9 cellular contexts compared by ENCODE assay signal in genomic region chr12:63068857-63069442, GRCh38.
DNase-seq lines count a peak whose midpoint lies in the region; ATAC-seq and TF ChIP-seq lines count a peak whose summit lies in the region.
"Had no signal": no experiment of that assay in that cellular context is flagged by ENCODE, and none has a peak within 500 bp of the region (broad histone marks: within the 10 kb centered on the region; RNA-seq: fewer than 3 reads in every experiment).

No MANE protein-coding gene starts in this region.

- no peaks in the 10 kb centered on the region for H3K36me3 Mint-ChIP-seq in Calu3 (ENCODE audit: insufficient read depth, unreplicated experiment)
- no peaks in the 10 kb centered on the region for H3K36me3 Mint-ChIP-seq in activated CD4-positive, alpha-beta memory T cell treated with anti-CD3 and anti-CD28 coated beads, Interleukin-2, amount 10 ng/mL, durations not matched to agents 7 days and 5 days (ENCODE audit: low read depth)
- H3K36me3 Mint-ChIP-seq: IgD-negative memory B cell had no signal

- TF ChIP-seq CTCF in Calu3 (IDR thresholded peaks at IDR 0.05; ENCODE audit: unreplicated experiment) (peak; percentile 48), cardiac fibroblast (IDR thresholded peaks at IDR 0.05; ENCODE audit: low read depth, low read length) (peak; percentile 52)

- no peak overlapping the region for H3K27ac Mint-ChIP-seq in Calu3 (ENCODE audit: unreplicated experiment)
- no peak overlapping the region for H3K27ac Mint-ChIP-seq in activated CD4-positive, alpha-beta memory T cell treated with anti-CD3 and anti-CD28 coated beads, Interleukin-2, amount 10 ng/mL, durations not matched to agents 7 days and 5 days
- H3K27ac Mint-ChIP-seq: IgD-negative memory B cell had no signal

- POLR2A ChIA-PET in activated CD4-positive, alpha-beta memory T cell treated with anti-CD3 and anti-CD28 coated beads, Interleukin-2, amount 10 ng/mL, durations not matched to agents 7 days and 5 days (lab: Charles Lee): no interaction called here

- no peak for ATAC-seq in GM21423 (IDR thresholded peaks at IDR 0.05; ENCODE audit: unreplicated experiment)
- ATAC-seq in GM21360 (IDR thresholded peaks at IDR 0.05; ENCODE audit: unreplicated experiment): no peak

- CTCF ChIA-PET in Calu3 (lab: Charles Lee): interaction anchor here (0.6 to 1.7 kb wide), 17 partner anchors 11 to 631 kb away, joined by 3 to 20 read pairs (median 4); partner anchors contain the start of gene PPM1H
- CTCF ChIA-PET in activated CD4-positive, alpha-beta memory T cell treated with anti-CD3 and anti-CD28 coated beads, Interleukin-2, amount 10 ng/mL, durations not matched to agents 7 days and 5 days (lab: Charles Lee): interaction anchor here (0.6 to 1.7 kb wide), 6 partner anchors 9 to 275 kb away, joined by 3 to 5 read pairs (median 4); no protein-coding TSS in a partner anchor

- H3K9me3 ChIP-seq in HAP-1: no peaks in the 10 kb centered on the region

- no peak overlapping the region for H3K4me3 ChIP-seq in HAP-1
- no peak overlapping the region for H3K4me3 ChIP-seq in cardiac fibroblast (replicated peaks in 1 of 2; ENCODE audit: low read depth in 2 of 2, low read length in 2 of 2)

- H3K4me3 Mint-ChIP-seq in Calu3 (ENCODE audit: low read depth, unreplicated experiment): no peak overlapping the region
- no peak overlapping the region for H3K4me3 Mint-ChIP-seq in activated CD4-positive, alpha-beta memory T cell treated with anti-CD3 and anti-CD28 coated beads, Interleukin-2, amount 10 ng/mL, durations not matched to agents 7 days and 5 days
- H3K4me3 Mint-ChIP-seq: IgD-negative memory B cell had no signal

- peak; percentile 30 for DNase-seq in Calu3
- DNase-seq in HAP-1 (ENCODE audit: low spot score in 2 of 2): peak; percentile 52 to 79
- peak; percentile 72 for DNase-seq in NCI-H69 (lab: John Stamatoyannopoulos, UW)
- peak; percentile 82 to 88 for DNase-seq in cardiac fibroblast (ENCODE audit: low read depth in 2 of 2)
- peak; percentile 56 for DNase-seq in myocyte (ENCODE audit: low read depth)
- no peak for DNase-seq in activated CD4-positive, alpha-beta memory T cell treated with anti-CD3 and anti-CD28 coated beads, Interleukin-2, amount 10 ng/mL, durations not matched to agents 7 days and 5 days

- BruUV-seq in Calu3 (replicated peaks; lab: Mats Ljungman, UMichigan): no TSS peak

- no peaks in the 10 kb centered on the region for H3K9me3 Mint-ChIP-seq in Calu3 (ENCODE audit: low read depth, unreplicated experiment)
- H3K9me3 Mint-ChIP-seq in activated CD4-positive, alpha-beta memory T cell treated with anti-CD3 and anti-CD28 coated beads, Interleukin-2, amount 10 ng/mL, durations not matched to agents 7 days and 5 days: no peaks in the 10 kb centered on the region
- H3K9me3 Mint-ChIP-seq: IgD-negative memory B cell had no signal

- no peaks in the 10 kb centered on the region for H3K27me3 ChIP-seq in HAP-1 (ENCODE audit: low read depth)

- no peaks in the 10 kb centered on the region for H3K4me1 Mint-ChIP-seq in Calu3 (ENCODE audit: low read depth, unreplicated experiment)
- H3K4me1 Mint-ChIP-seq in activated CD4-positive, alpha-beta memory T cell treated with anti-CD3 and anti-CD28 coated beads, Interleukin-2, amount 10 ng/mL, durations not matched to agents 7 days and 5 days: no peaks in the 10 kb centered on the region
- H3K4me1 Mint-ChIP-seq: IgD-negative memory B cell had no signal

- in situ Hi-C loops in HAP-1 (cut with MboI; ENCODE audit: low sequenced_read_pairs): no loop called here

- no peaks in the 10 kb centered on the region for H3K36me3 ChIP-seq in HAP-1 (replicated peaks)

- intact Hi-C loops in Calu3 (cut with micrococcal nuclease; ENCODE audit: unreplicated experiment): loop anchor here (1.0 to 10.0 kb wide), 6 partner anchors 87 to 804 kb away; partner anchors contain the start of genes PPM1H and USP15

- H3K4me1 ChIP-seq in HAP-1: peaks cover 11% of the 10 kb centered on the region

- H3K27me3 Mint-ChIP-seq in Calu3 (ENCODE audit: unreplicated experiment): no peaks in the 10 kb centered on the region
- H3K27me3 Mint-ChIP-seq in activated CD4-positive, alpha-beta memory T cell treated with anti-CD3 and anti-CD28 coated beads, Interleukin-2, amount 10 ng/mL, durations not matched to agents 7 days and 5 days: no peaks in the 10 kb centered on the region
- H3K27me3 Mint-ChIP-seq: IgD-negative memory B cell had no signal
